In genomic region chr16:25868041-25868600, GRCh38 we compare ENCODE assay signal across 30 cellular contexts.
"Had no signal": no experiment of that assay in that cellular context is flagged by ENCODE, and none has a peak within 500 bp of the region (broad histone marks: within the 10 kb centered on the region; RNA-seq: fewer than 3 reads in every experiment).

No MANE protein-coding gene starts in this region.

- H3K4me1 ChIP-seq: body of pancreas, gastroesophageal sphincter, stomach, suprapubic skin, tibial artery, upper lobe of right lung had no signal

- H3K36me3 Mint-ChIP-seq: activated naive CD8-positive, alpha-beta T cell; naive thymus-derived CD4-positive, alpha-beta T cell; stimulated activated naive B cell treated with anti-CD40 and anti-IgM and Interleukin-4, amounts not matched to agents 10 μg/mL and 1 μg/mL and 100 μg/mL, for 72 hours had no signal

- H3K4me3 Mint-ChIP-seq: activated B cell treated with CpG ODN at 0.5 μM for 24 hours; activated naive CD8-positive, alpha-beta T cell; effector memory CD8-positive, alpha-beta T cell; mesothelial cell of epicardium; naive thymus-derived CD4-positive, alpha-beta T cell; neural crest cell; stimulated activated naive B cell treated with anti-CD40 and anti-IgM and Interleukin-4, amounts not matched to agents 10 μg/mL and 1 μg/mL and 100 μg/mL, for 72 hours had no signal

- DNase-seq: activated B cell treated with CpG ODN at 0.5 μM for 24 hours; activated CD4-positive, alpha-beta T cell treated with anti-CD3 and anti-CD28 coated beads for 48 hours; activated CD4-positive, alpha-beta T cell treated with anti-CD3 and anti-CD28 coated beads, Interleukin-2, amount 50 U/mL, for 48 hours; activated CD8-positive, alpha-beta memory T cell treated with anti-CD3 and anti-CD28 coated beads for 24 hours; activated effector memory CD4-positive, alpha-beta T cell treated with Interleukin-2 at 50 U/mL for 16 hours; activated naive CD4-positive, alpha-beta T cell treated with Interleukin-2 at 50 U/mL for 16 hours; aorta; body of pancreas; effector memory CD8-positive, alpha-beta T cell; erythroblast; head of caudate nucleus; hippocampal formation; kidney; left colon; naive thymus-derived CD4-positive, alpha-beta T cell; stimulated activated CD4-positive, alpha-beta T cell treated with anti-CD3 and anti-CD28 coated beads, Interleukin-2, amount 100 ng/mL, for 24 hours; stimulated activated naive B cell treated with anti-CD40 and anti-IgM and Interleukin-4, amounts not matched to agents 10 μg/mL and 1 μg/mL and 100 μg/mL, for 72 hours; stomach; T-helper 2 cell; tibial artery; upper lobe of right lung had no signal

- H3K27ac Mint-ChIP-seq: activated B cell treated with CpG ODN at 0.5 μM for 24 hours; activated naive CD8-positive, alpha-beta T cell; effector memory CD8-positive, alpha-beta T cell; mesothelial cell of epicardium; naive thymus-derived CD4-positive, alpha-beta T cell; progenitor cell of endocrine pancreas; stimulated activated naive B cell treated with anti-CD40 and anti-IgM and Interleukin-4, amounts not matched to agents 10 μg/mL and 1 μg/mL and 100 μg/mL, for 72 hours had no signal

- H3K27ac ChIP-seq: body of pancreas, coronary artery, gastroesophageal sphincter, skin epidermis, stomach, suprapubic skin, tibial artery, upper lobe of right lung had no signal

- H3K9me3 ChIP-seq: body of pancreas, tibial artery, upper lobe of right lung had no signal

- H3K36me3 ChIP-seq: gastroesophageal sphincter, stomach, suprapubic skin, tibial artery, upper lobe of right lung had no signal

- H3K4me3 ChIP-seq: body of pancreas, coronary artery, gastroesophageal sphincter, skin epidermis, stomach, suprapubic skin, tibial artery, upper lobe of right lung had no signal

- H3K27me3 ChIP-seq: body of pancreas, stomach, suprapubic skin, tibial artery, upper lobe of right lung had no signal

- H3K27me3 Mint-ChIP-seq: activated B cell treated with CpG ODN at 0.5 μM for 24 hours had no signal

- H3K4me1 Mint-ChIP-seq: activated B cell treated with CpG ODN at 0.5 μM for 24 hours; naive thymus-derived CD4-positive, alpha-beta T cell; neural crest cell; stimulated activated naive B cell treated with anti-CD40 and anti-IgM and Interleukin-4, amounts not matched to agents 10 μg/mL and 1 μg/mL and 100 μg/mL, for 72 hours had no signal

- ATAC-seq: body of pancreas; effector memory CD8-positive, alpha-beta T cell; gastroesophageal sphincter; left colon; naive thymus-derived CD4-positive, alpha-beta T cell; sciatic nerve; stimulated activated naive B cell treated with anti-CD40 and anti-IgM and Interleukin-4, amounts not matched to agents 10 μg/mL and 1 μg/mL and 100 μg/mL, for 72 hours; upper lobe of right lung had no signal
